Comparison of ENCODE assay signal across 9 cellular contexts in the genomic region with DNA sequence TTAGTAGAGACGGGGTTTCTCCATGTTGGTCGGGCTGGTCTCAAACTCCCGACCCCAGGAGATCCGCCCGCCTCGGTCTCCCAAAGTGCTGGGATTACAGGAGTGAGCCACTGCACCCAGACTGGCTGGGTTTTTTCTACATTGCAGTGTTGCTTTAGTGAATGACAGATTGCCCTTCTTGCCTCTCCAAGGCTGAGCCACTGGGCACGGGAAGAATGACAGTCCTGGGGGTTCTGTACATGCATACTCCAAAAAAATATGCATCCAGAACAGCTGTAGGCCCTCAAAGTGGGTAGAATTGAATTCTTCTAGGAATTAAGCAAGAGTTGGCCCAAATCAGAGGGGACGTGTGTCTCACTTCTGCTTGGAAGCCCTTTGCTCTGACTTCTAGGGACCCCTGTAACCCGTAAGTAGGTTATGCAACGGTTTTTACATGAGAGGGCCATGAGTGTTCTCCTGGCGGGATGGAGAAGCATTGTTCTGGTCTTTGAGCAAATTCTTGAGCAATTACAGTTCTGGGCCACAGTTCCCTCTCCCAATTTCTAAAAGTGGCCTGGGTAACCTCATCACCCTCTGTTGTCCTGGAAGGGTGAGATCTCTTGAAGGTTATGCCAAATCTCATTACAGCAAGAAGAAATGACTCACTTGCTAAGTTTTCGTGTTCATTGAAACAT. TPM values are rescaled to one million over a fixed set of nuclear protein-coding genes. Genes with fewer than 3 reads are reported as not detected.
DNase-seq lines count a peak whose midpoint lies in the region; ATAC-seq and TF ChIP-seq lines count a peak whose summit lies in the region.
"Had no signal": no experiment of that assay in that cellular context is flagged by ENCODE, and none has a peak within 500 bp of the region (broad histone marks: within the 10 kb centered on the region; RNA-seq: fewer than 3 reads in every experiment).

No MANE protein-coding gene starts in this region.

- H3K4me3 ChIP-seq in liver (ENCODE audit: low read depth in 1 of 3, low read length in 3 of 3) (peak overlapping the region in 2 of 3 donors; percentile 1 to 13), aorta (ENCODE audit: low read length in 2 of 2) (peak overlapping the region; percentile 52 to 100), BE2C (ENCODE audit: low read depth, low read length) (no peak overlapping the region)
- H3K4me3 ChIP-seq: SK-N-MC had no signal

- 45% methylated on average over 12 of the region's 12 CpGs for WGBS in liver
- WGBS in aorta, 2 donors = 2 to 6% methylated on average over 12 of the region's 12 CpGs

- H3K9me3 ChIP-seq in liver (ENCODE audit: control insufficient read depth in 4 of 4, low read length in 3 of 4) = no peaks in the 10 kb centered on the region
- no peaks in the 10 kb centered on the region for H3K9me3 ChIP-seq in aorta (ENCODE audit: control insufficient read depth, low read length)
- no peaks in the 10 kb centered on the region for H3K9me3 ChIP-seq in BE2C

- TF ChIP-seq RAD21 in liver (IDR thresholded peaks at IDR 0.05) = no peak

- TF ChIP-seq CTCF in brain (conservative IDR thresholded peaks at IDR 0.05) = no peak
- peak; percentile 1 for TF ChIP-seq CTCF in liver (IDR thresholded peaks at IDR 0.05; ENCODE audit: low read depth, low read length, missing input control)
- no peak for TF ChIP-seq CTCF in BE2C (IDR thresholded peaks at IDR 0.05; ENCODE audit: low read depth, low read length)

- H3K4me3 Mint-ChIP-seq in brain = peak overlapping the region; percentile 95 to 99 (median 97)

- no peaks in the 10 kb centered on the region for H3K36me3 ChIP-seq in liver (ENCODE audit: control insufficient read depth in 4 of 4, insufficient read depth in 3 of 4, low read depth in 1 of 4, low read length in 3 of 4)
- H3K36me3 ChIP-seq in aorta (ENCODE audit: control insufficient read depth in 1 of 2, insufficient read depth in 2 of 2, low read length in 1 of 2) = no peaks in the 10 kb centered on the region
- H3K36me3 ChIP-seq in BE2C = peaks cover 9% of the 10 kb centered on the region

- H3K4me1 ChIP-seq in liver (ENCODE audit: control insufficient read depth in 4 of 4, insufficient read depth in 4 of 4, low read length in 3 of 4) = peaks cover 23 to 63% (median 59%) of the 10 kb centered on the region in 4 donors
- peaks cover 8 to 12% of the 10 kb centered on the region in 2 donors for H3K4me1 ChIP-seq in aorta (ENCODE audit: control insufficient read depth in 1 of 2, insufficient read depth in 2 of 2, low read length in 2 of 2)
- peaks cover 11% of the 10 kb centered on the region; the same call in 1 of the 2 replicates for H3K4me1 ChIP-seq in BE2C

- H3K4me1 Mint-ChIP-seq in brain = peaks cover 80% of the 10 kb centered on the region

- ATAC-seq in Right ventricle myocardium inferior = peak; percentile 17
- ATAC-seq in aorta (ENCODE audit: low FRiP score) = peak; percentile 4
- ATAC-seq in GM21786 (IDR thresholded peaks at IDR 0.05; ENCODE audit: unreplicated experiment) = no peak

- peaks cover 20% of the 10 kb centered on the region for H3K36me3 Mint-ChIP-seq in brain

- intact Hi-C loops in Right ventricle myocardium inferior (cut with DNase I) (loop anchor here (2.0 to 5.0 kb wide), 2 partner anchors 61 to 180 kb away; partner anchors contain the start of gene ECH1), cardiac septum (cut with DNase I) (loop anchor here (2.0 kb wide), 1 partner anchor 40 kb away; no protein-coding TSS in a partner anchor), aorta (cut with DNase I) (loop anchor here in 1 of 2 donors (10.0 kb wide), 1 partner anchor 184 kb away; the partner anchor contains the start of gene ECH1)

- peaks cover 5% of the 10 kb centered on the region for H3K27me3 Mint-ChIP-seq in brain

- no peaks in the 10 kb centered on the region for H3K9me3 Mint-ChIP-seq in brain

- H3K27ac Mint-ChIP-seq in brain = peak overlapping the region in 3 of 5 experiments; percentile 27 to 98 (median 97)

- H3K9ac ChIP-seq in liver (ENCODE audit: low read depth in 1 of 2, low read length in 2 of 2) = peak overlapping the region in 1 of 2 donors; percentile 8

- peak overlapping the region; percentile 91 for H3K27ac ChIP-seq in liver (ENCODE audit: low read depth in 1 of 2, low read length in 2 of 2)
- peak overlapping the region; percentile 95 to 97 for H3K27ac ChIP-seq in aorta (ENCODE audit: low read depth in 1 of 2, low read length in 2 of 2)
- H3K27ac ChIP-seq: SK-N-MC had no signal

- H3K27me3 ChIP-seq in liver (ENCODE audit: control insufficient read depth in 4 of 4, insufficient read depth in 4 of 4, low read length in 3 of 4) (no peaks in the 10 kb centered on the region), aorta (ENCODE audit: control insufficient read depth in 1 of 2, insufficient read depth in 2 of 2, low read length in 1 of 2) (no peaks in the 10 kb centered on the region), BE2C (no peaks in the 10 kb centered on the region)

- DNase-seq in Right ventricle myocardium inferior (ENCODE audit: missing footprints) = peak; percentile 41
- no peak for DNase-seq in cardiac septum (ENCODE audit: low spot score)
- no peak for DNase-seq in aorta
- no peak for DNase-seq in BE2C
- DNase-seq in NCI-H82 (lab: John Stamatoyannopoulos, UW) = no peak

TF ChIP-seq in liver, 16 proteins besides CTCF, POLR2A, EP300 and RAD21:
- TF ChIP-seq YY1 (IDR thresholded peaks at IDR 0.05) (no peak), NR2F2 (IDR thresholded peaks at IDR 0.05) (peak; percentile 86), SP1 (IDR thresholded peaks at IDR 0.05) (peak; percentile 18), RXRA (IDR thresholded peaks at IDR 0.05) (peak in 1 of 2 donors; percentile 14)

RNA-seq across cellular contexts. Expression of gene ACTN4, which starts 3.6 kb away (rescaled TPM):
- total RNA-seq in Right ventricle myocardium inferior (145 TPM), cardiac septum (190 TPM), liver (100 to 1,000 TPM in 1 of 2 donors, 10 to 100 TPM in 1; 93.9 to 164 TPM), aorta (1,000 to 10,000 TPM in 1 of 2 donors, 100 to 1,000 TPM in 1; 794 to 1,985 TPM)
- polyA plus RNA-seq in brain (ENCODE audit: insufficient read depth, low read depth, low replicate concordance) (379 TPM), liver (100 to 1,000 TPM in 1 of 2 donors, 10 to 100 TPM in 1; 35.4 to 104 TPM), aorta (100 to 1,000 TPM; 111 to 163 TPM)
- 179 TPM for polyA plus RNA-seq in BE2C (2012; ENCODE audit: insufficient read depth, insufficient read length, low read depth)

RNA-seq across cellular contexts. Expression of gene EIF3K, which starts 32.1 kb away (rescaled TPM):
- 660 TPM for total RNA-seq in Right ventricle myocardium inferior
- total RNA-seq in cardiac septum = 483 TPM
- polyA plus RNA-seq in brain (ENCODE audit: insufficient read depth, low read depth, low replicate concordance) = 367 TPM
- total RNA-seq in liver = 100 to 1,000 TPM; 130 to 240 TPM
- polyA plus RNA-seq in liver = 100 to 1,000 TPM; 118 to 173 TPM
- total RNA-seq in aorta = 100 to 1,000 TPM; 171 to 183 TPM
- 100 to 1,000 TPM; 299 to 445 TPM for polyA plus RNA-seq in aorta
- 581 TPM for polyA plus RNA-seq in BE2C (2012; ENCODE audit: insufficient read depth, insufficient read length, low read depth)

RNA-seq across cellular contexts. Expression of gene MAP4K1, which starts 33.3 kb away (rescaled TPM):
- total RNA-seq in Right ventricle myocardium inferior = 3.1 TPM
- total RNA-seq in cardiac septum = 1.5 TPM
- polyA plus RNA-seq in brain (ENCODE audit: insufficient read depth, low read depth, low replicate concordance) = 1.4 TPM
- 1 to 10 TPM; 1.8 to 2.1 TPM for total RNA-seq in liver
- polyA plus RNA-seq in liver = 1 to 10 TPM in 1 of 2 donors, under 1 TPM in 1; 0.89 to 3.1 TPM
- total RNA-seq in aorta = 10 to 100 TPM in 1 of 2 donors, 1 to 10 TPM in 1; 7.3 to 13.2 TPM
- 1 to 10 TPM; 1.6 to 2.1 TPM for polyA plus RNA-seq in aorta
- polyA plus RNA-seq in BE2C (2012; ENCODE audit: insufficient read depth, insufficient read length, low read depth) = 10.0 TPM
